Comparison of ENCODE assay signal across 2 cellular contexts in the genomic region with DNA sequence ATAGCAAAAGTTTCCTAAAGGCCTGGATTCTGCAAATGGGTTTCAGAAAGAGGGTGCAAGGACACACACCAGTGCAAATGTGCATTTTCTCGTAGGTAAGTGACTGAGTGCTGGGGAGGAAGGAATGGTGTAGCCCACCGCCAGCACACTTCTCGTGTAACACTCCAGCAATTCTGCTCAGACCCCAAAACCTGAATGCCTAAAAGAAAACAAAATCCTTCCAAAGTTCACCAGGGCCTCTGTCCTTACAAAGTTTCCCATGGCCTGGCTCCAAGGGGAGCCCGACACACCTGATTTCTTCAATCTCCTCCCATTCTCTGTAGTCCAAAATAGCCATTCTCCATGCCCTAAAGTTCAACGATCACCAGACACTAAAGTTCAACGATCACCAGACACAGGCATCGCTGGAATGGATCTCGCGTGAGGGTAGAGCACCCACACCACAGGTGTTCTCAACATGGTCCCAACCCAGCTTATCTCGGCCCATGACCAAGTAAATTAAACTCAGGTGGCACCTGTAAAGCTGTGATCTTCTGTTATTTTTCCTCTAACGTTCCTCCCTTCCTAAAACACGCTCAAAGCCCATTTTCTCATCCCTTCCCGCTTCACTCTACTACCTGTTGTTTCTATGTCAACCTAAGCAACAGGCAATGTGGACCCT.
TF ChIP-seq lines count a peak whose summit lies in the region.

No MANE protein-coding gene starts in this region.

TF ChIP-seq in HCT116, 20 proteins besides CTCF, POLR2A, EP300 and RAD21:
- TF ChIP-seq, protein P1, sequence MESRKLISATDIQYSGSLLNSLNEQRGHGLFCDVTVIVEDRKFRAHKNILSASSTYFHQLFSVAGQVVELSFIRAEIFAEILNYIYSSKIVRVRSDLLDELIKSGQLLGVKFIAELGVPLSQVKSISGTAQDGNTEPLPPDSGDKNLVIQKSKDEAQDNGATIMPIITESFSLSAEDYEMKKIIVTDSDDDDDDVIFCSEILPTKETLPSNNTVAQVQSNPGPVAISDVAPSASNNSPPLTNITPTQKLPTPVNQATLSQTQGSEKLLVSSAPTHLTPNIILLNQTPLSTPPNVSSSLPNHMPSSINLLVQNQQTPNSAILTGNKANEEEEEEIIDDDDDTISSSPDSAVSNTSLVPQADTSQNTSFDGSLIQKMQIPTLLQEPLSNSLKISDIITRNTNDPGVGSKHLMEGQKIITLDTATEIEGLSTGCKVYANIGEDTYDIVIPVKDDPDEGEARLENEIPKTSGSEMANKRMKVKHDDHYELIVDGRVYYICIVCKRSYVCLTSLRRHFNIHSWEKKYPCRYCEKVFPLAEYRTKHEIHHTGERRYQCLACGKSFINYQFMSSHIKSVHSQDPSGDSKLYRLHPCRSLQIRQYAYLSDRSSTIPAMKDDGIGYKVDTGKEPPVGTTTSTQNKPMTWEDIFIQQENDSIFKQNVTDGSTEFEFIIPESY (IDR thresholded peaks at IDR 0.05; ENCODE audit: extremely low read depth, insufficient replicate concordance, low read length): no peak
- TF ChIP-seq SP1 (IDR thresholded peaks at IDR 0.05; ENCODE audit: low read depth) (no peak), EZH2 (IDR thresholded peaks at IDR 0.05) (no peak)

TF ChIP-seq in endothelial cell of umbilical vein, 7 proteins besides CTCF, POLR2A, EP300 and RAD21:
- no peak for TF ChIP-seq FOS (IDR thresholded peaks at IDR 0.05; ENCODE audit: borderline replicate concordance, insufficient read depth, low read length)
